Comparison of ENCODE assay signal across 25 cellular contexts in the genomic region with DNA sequence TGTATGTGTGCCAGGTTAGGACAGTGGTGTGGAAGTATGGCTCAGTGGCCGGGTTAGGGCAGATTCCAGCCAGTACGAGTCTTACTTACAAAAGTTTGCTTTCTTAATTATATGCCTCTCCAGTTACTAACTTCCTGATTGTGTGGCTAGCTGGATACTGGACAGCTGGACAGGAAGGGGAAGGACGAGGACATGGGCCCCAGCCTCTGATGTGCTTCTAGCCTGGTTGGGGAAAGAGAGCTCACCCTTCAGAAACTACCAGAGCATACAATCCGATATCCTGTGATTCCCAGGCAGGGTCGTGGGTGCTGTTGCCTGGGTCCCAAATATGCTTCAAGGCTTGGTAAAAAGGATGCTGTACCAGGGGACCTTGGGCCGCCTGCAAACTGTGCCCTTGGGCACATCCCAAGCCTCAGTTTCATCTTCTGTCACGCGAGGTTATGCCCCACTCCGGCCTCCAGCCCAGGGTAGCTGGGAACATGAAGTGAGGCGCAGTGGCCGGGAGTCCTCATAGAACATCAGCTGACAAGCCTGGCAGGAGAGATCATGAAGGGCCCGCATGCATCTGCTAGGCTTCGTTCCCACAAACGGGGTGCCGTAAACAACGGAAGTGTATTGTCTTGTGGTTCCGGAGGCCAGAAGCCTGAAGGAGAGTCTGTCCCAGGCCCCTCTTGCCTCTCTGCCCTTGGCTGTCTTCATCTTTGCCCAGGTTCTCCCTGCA. TPM values are rescaled to one million over a fixed set of nuclear protein-coding genes. Genes with fewer than 3 reads are reported as not detected.
DNase-seq lines count a peak whose midpoint lies in the region; ATAC-seq, FAIRE-seq and TF ChIP-seq lines count a peak whose summit lies in the region.
"Had no signal": no experiment of that assay in that cellular context is flagged by ENCODE, and none has a peak within 500 bp of the region (broad histone marks: within the 10 kb centered on the region; RNA-seq: fewer than 3 reads in every experiment).

No MANE protein-coding gene starts in this region.

- H2AFZ ChIP-seq in osteoblast (ENCODE audit: low read length): peak overlapping the region; percentile 74

- H3K4me2 ChIP-seq in osteoblast (ENCODE audit: insufficient read depth, low read length): no peak overlapping the region
- H3K4me2 ChIP-seq: smooth muscle cell had no signal

- H3K36me3 Mint-ChIP-seq in natural killer cell treated with Interleukin-12 subunit alpha and Interleukin-12 subunit beta and Interleukin-15 and Interleukin-18, amount 100 ng/mL, for 72 hours: no peaks in the 10 kb centered on the region

- no peak overlapping the region for H3K4me3 Mint-ChIP-seq in natural killer cell treated with Interleukin-12 subunit alpha and Interleukin-12 subunit beta and Interleukin-15 and Interleukin-18, amount 100 ng/mL, for 72 hours
- H3K4me3 Mint-ChIP-seq: activated CD4-positive, alpha-beta T cell treated with anti-CD3 and anti-CD28 coated beads for 36 hours; effector memory CD8-positive, alpha-beta T cell had no signal

- DNase-seq in Right ventricle myocardium inferior (ENCODE audit: missing footprints) (no peak), cardiac septum (ENCODE audit: low spot score) (no peak), left ventricle myocardium inferior (no peak), osteoblast (ENCODE audit: insufficient read length, low spot score, missing footprints) (peak; percentile 32), D721Med (ENCODE audit: insufficient read length, low spot score) (no peak), NCI-H2107 treated with DMSO at 0.1 percent for 48 hours (lab: John Stamatoyannopoulos, UW; ENCODE audit: unreplicated experiment) (no peak)
- no peak for DNase-seq in activated T-cell treated with anti-CD3 and anti-CD28 coated beads, Interleukin-2, amount 50 U/mL, for 1 hour
- no peak for DNase-seq in natural killer cell treated with Interleukin-12 subunit alpha and Interleukin-12 subunit beta and Interleukin-15 and Interleukin-18, amount 100 ng/mL, for 72 hours (ENCODE audit: low spot score)
- DNase-seq: activated CD4-positive, alpha-beta T cell treated with anti-CD3 and anti-CD28 coated beads for 36 hours; activated gamma-delta T cell; amniotic stem cell; central memory CD4-positive, alpha-beta T cell; DMS53; effector memory CD8-positive, alpha-beta T cell; Kasumi-1; NCI-H1092 treated with DMSO at 0.1 percent for 48 hours; NCI-H748 treated with DMSO at 0.1 percent for 48 hours; pancreas; stimulated activated CD4-positive, alpha-beta T cell treated with anti-CD3 and anti-CD28 coated beads, Interleukin-4, amount 100 ng/mL, for 4 hours; T1000 had no signal

- peaks cover 25 to 30% of the 10 kb centered on the region in 2 donors for H3K4me1 Mint-ChIP-seq in natural killer cell treated with Interleukin-12 subunit alpha and Interleukin-12 subunit beta and Interleukin-15 and Interleukin-18, amount 100 ng/mL, for 72 hours (ENCODE audit: low read depth in 2 of 2)
- H3K4me1 Mint-ChIP-seq: activated CD4-positive, alpha-beta T cell treated with anti-CD3 and anti-CD28 coated beads for 36 hours had no signal

- H3K79me2 ChIP-seq in osteoblast (ENCODE audit: insufficient read depth, low read length): no peaks in the 10 kb centered on the region

- no peak overlapping the region for H3K4me3 ChIP-seq in left ventricle myocardium inferior
- no peak overlapping the region for H3K4me3 ChIP-seq in osteoblast (ENCODE audit: insufficient read depth, low read length)
- H3K4me3 ChIP-seq: pancreas, smooth muscle cell had no signal

- intact Hi-C loops in Right ventricle myocardium inferior (cut with DNase I): no loop called here
- intact Hi-C loops in cardiac septum (cut with DNase I): no loop called here
- intact Hi-C loops in left ventricle myocardium inferior (cut with micrococcal nuclease): no loop called here

- no peak for FAIRE-seq in D721Med (lab: Jason Lieb, UNC)
- FAIRE-seq: keratinocyte had no signal

- no peak for TF ChIP-seq CTCF in left ventricle myocardium inferior (IDR thresholded peaks at IDR 0.05; ENCODE audit: borderline replicate concordance)
- no peak for TF ChIP-seq CTCF in osteoblast (IDR thresholded peaks at IDR 0.05; ENCODE audit: extremely low read depth, low read depth, low read length)
- no peak for TF ChIP-seq CTCF in D721Med (IDR thresholded peaks at IDR 0.05; ENCODE audit: insufficient read depth, missing control alignments)

- no peaks in the 10 kb centered on the region for H3K27me3 ChIP-seq in left ventricle myocardium inferior (ENCODE audit: low read depth)
- H3K27me3 ChIP-seq in osteoblast (ENCODE audit: insufficient read depth, low read length): no peaks in the 10 kb centered on the region
- H3K27me3 ChIP-seq: pancreas had no signal

- H3K27ac ChIP-seq in left ventricle myocardium inferior (replicated peaks) (peak overlapping the region; percentile 63), osteoblast (ENCODE audit: low read depth, low read length) (no peak overlapping the region)
- H3K27ac ChIP-seq: C4-2B, pancreas had no signal

- H3K4me1 ChIP-seq in left ventricle myocardium inferior: peaks cover 28% of the 10 kb centered on the region
- H3K4me1 ChIP-seq in osteoblast (ENCODE audit: insufficient read depth, low read length): peaks cover 8% of the 10 kb centered on the region
- H3K4me1 ChIP-seq: pancreas had no signal

- no peaks in the 10 kb centered on the region for H3K36me3 ChIP-seq in left ventricle myocardium inferior
- H3K36me3 ChIP-seq in osteoblast (ENCODE audit: insufficient read depth, low read length): no peaks in the 10 kb centered on the region
- H3K36me3 ChIP-seq: pancreas had no signal

- H3K27me3 Mint-ChIP-seq in natural killer cell treated with Interleukin-12 subunit alpha and Interleukin-12 subunit beta and Interleukin-15 and Interleukin-18, amount 100 ng/mL, for 72 hours: no peaks in the 10 kb centered on the region
- H3K27me3 Mint-ChIP-seq: activated CD4-positive, alpha-beta T cell treated with anti-CD3 and anti-CD28 coated beads for 36 hours; effector memory CD8-positive, alpha-beta T cell had no signal

- no peaks in the 10 kb centered on the region for H3K9me3 ChIP-seq in left ventricle myocardium inferior (replicated peaks)
- no peaks in the 10 kb centered on the region for H3K9me3 ChIP-seq in osteoblast (ENCODE audit: low read depth, low read length)
- H3K9me3 ChIP-seq: pancreas had no signal

- H3K9me3 Mint-ChIP-seq in natural killer cell treated with Interleukin-12 subunit alpha and Interleukin-12 subunit beta and Interleukin-15 and Interleukin-18, amount 100 ng/mL, for 72 hours: no peaks in the 10 kb centered on the region
- H3K9me3 Mint-ChIP-seq: effector memory CD8-positive, alpha-beta T cell had no signal

- H3K27ac Mint-ChIP-seq in natural killer cell treated with Interleukin-12 subunit alpha and Interleukin-12 subunit beta and Interleukin-15 and Interleukin-18, amount 100 ng/mL, for 72 hours: no peak overlapping the region
- H3K27ac Mint-ChIP-seq: activated CD4-positive, alpha-beta T cell treated with anti-CD3 and anti-CD28 coated beads for 36 hours; effector memory CD8-positive, alpha-beta T cell had no signal

- H4K20me1 ChIP-seq in osteoblast (ENCODE audit: insufficient read depth, low read length): no peaks in the 10 kb centered on the region

- peak; percentile 49 for ATAC-seq in Right ventricle myocardium inferior
- no peak for ATAC-seq in natural killer cell treated with Interleukin-12 subunit alpha and Interleukin-12 subunit beta and Interleukin-15 and Interleukin-18, amount 100 ng/mL, for 72 hours
- ATAC-seq: activated CD4-positive, alpha-beta T cell treated with anti-CD3 and anti-CD28 coated beads for 36 hours; effector memory CD8-positive, alpha-beta T cell; SK-N-SH treated with all-trans-retinoic acid at 6 μM for 48 hours had no signal

RNA-seq across cellular contexts. Expression of gene RIN3, which starts 23.2 kb away (rescaled TPM):
- total RNA-seq in Right ventricle myocardium inferior (13.0 TPM), cardiac septum (12.1 TPM), left ventricle myocardium inferior (13.8 TPM), osteoblast (7.6 and 10.3 TPM in 2 replicates)
- 100 to 1,000 TPM; 151 to 202 TPM for total RNA-seq in natural killer cell treated with Interleukin-12 subunit alpha and Interleukin-12 subunit beta and Interleukin-15 and Interleukin-18, amount 100 ng/mL, for 72 hours
- total RNA-seq: HT-29 had no signal

Comparison
In these comparisons a context has a peak if more than half of its experiments do, and no peak if none do; other contexts are left out.
1. RNA of gene RIN3, which starts 23.2 kb away (total RNA-seq): 151 to 202 TPM in natural killer cell treated with Interleukin-12 subunit alpha and Interleukin-12 subunit beta and Interleukin-15 and Interleukin-18, amount 100 ng/mL, for 72 hours; 13.8 TPM in left ventricle myocardium inferior (single experiment), 13.0 TPM in Right ventricle myocardium inferior (single experiment), 12.1 TPM in cardiac septum (single experiment) and 7.6 to 10.3 TPM in osteoblast; every median in the first group is over 10 times any median in the second.